Comparison of ENCODE assay signal across 27 cellular contexts in the genomic region with DNA sequence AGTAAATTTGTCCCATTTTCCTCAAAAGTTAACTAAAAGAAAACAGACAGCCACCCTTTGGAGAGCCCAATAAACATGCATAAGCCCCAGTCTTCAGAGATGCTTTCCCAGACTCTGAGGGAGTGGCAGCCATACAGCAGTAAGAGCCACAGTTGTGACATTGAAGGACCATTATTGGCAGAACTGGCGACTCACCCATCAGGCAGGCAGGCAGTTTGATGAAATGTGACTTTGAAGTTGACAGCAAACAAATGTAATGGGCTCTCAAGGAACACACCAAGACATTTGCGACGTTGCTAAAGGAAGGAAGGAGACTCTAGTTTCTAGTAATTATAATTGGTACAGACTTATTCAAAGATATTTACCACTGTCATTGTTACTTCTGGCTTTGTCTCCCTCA.
"Had no signal": no experiment of that assay in that cellular context is flagged by ENCODE, and none has a peak within 500 bp of the region (broad histone marks: within the 10 kb centered on the region; RNA-seq: fewer than 3 reads in every experiment).

No MANE protein-coding gene starts in this region.

- H3K4me1 ChIP-seq: pancreas, prostate gland, spleen, suprapubic skin, tibial artery, uterus had no signal

- H3K9me3 Mint-ChIP-seq: mesothelial cell of epicardium; nephron progenitor cell; stimulated activated naive CD8-positive, alpha-beta T cell treated with anti-CD3 and anti-CD28 coated beads, Interleukin-15, Interleukin-2, amounts not matched to agents 100 ng/mL and 50 ng/mL, for 24 hours had no signal

- H3K27ac ChIP-seq: hepatocyte, pancreas, prostate gland, spleen, suprapubic skin, thoracic aorta, tibial artery, uterus had no signal

- H3K36me3 ChIP-seq: pancreas, prostate gland, spleen, suprapubic skin, thoracic aorta, tibial artery, uterus had no signal

- H3K27me3 ChIP-seq: hepatocyte, pancreas, spleen, suprapubic skin, tibial artery, uterus had no signal

- DNase-seq: kidney glomerular epithelial cell; left cardiac atrium; mesendoderm; naive B cell; natural killer cell; nephron progenitor cell; pancreas; posterior cingulate gyrus; retina; right cardiac atrium; small intestine; spleen; stimulated activated CD4-positive, alpha-beta T cell treated with anti-CD3 and anti-CD28 coated beads, Interleukin-4, amount 100 ng/mL, for 24 hours; stimulated activated naive CD4-positive, alpha-beta T cell; tibial artery; trophoblast cell; uterus had no signal

- H3K4me1 Mint-ChIP-seq: naive B cell; natural killer cell; stimulated activated effector memory CD8-positive, alpha-beta T cell treated with anti-CD3 and anti-CD28 coated beads, Interleukin-12 subunit alpha, Interleukin-12 subunit beta, amount 100 ng/mL, for 72 hours had no signal

- H3K36me3 Mint-ChIP-seq: mesothelial cell of epicardium; naive B cell; natural killer cell; stimulated activated effector memory CD8-positive, alpha-beta T cell treated with anti-CD3 and anti-CD28 coated beads, Interleukin-12 subunit alpha, Interleukin-12 subunit beta, amount 100 ng/mL, for 72 hours had no signal

- H3K4me3 ChIP-seq: hepatocyte, lung, pancreas, prostate gland, spleen, suprapubic skin, thoracic aorta, tibial artery, uterus had no signal

- H3K4me3 Mint-ChIP-seq: mesothelial cell of epicardium; naive B cell; natural killer cell; nephron progenitor cell; stimulated activated effector memory CD8-positive, alpha-beta T cell treated with anti-CD3 and anti-CD28 coated beads, Interleukin-12 subunit alpha, Interleukin-12 subunit beta, amount 100 ng/mL, for 72 hours; stimulated activated naive CD8-positive, alpha-beta T cell treated with anti-CD3 and anti-CD28 coated beads, Interleukin-15, Interleukin-2, amounts not matched to agents 100 ng/mL and 50 ng/mL, for 24 hours had no signal

- ATAC-seq: left cardiac atrium; left lobe of liver; natural killer cell; pancreas; right cardiac atrium; sciatic nerve; stimulated activated effector memory CD8-positive, alpha-beta T cell treated with anti-CD3 and anti-CD28 coated beads, Interleukin-12 subunit alpha, Interleukin-12 subunit beta, amount 100 ng/mL, for 72 hours had no signal

- H3K9me3 ChIP-seq: pancreas, prostate gland, spleen, suprapubic skin, thoracic aorta, tibial artery, uterus had no signal
